Comparison of ENCODE assay signal across 8 cellular contexts in the genomic region with DNA sequence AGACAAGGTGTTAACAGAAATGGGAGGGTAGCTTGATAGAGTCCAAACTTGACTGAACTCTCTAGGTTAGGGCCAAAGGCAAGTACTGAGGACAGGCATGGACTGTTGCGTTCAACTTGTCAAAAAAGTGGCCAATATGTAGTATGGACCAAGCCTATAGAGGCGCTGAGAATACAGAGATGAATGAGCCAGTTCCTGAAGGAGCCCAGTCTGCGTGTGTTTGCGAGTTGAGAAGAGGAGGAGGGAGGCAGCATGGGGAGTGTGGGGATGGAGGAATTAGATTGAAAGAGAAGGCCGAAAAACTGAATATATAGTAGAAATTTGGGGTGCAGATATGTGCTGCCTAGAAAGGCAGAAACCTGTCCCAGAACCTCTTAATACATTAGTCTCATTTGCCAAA. TPM values are rescaled to one million over a fixed set of nuclear protein-coding genes. Genes with fewer than 3 reads are reported as not detected.
DNase-seq lines count a peak whose midpoint lies in the region; ATAC-seq lines count a peak whose summit lies in the region.

No MANE protein-coding gene starts in this region.

- H3K9ac ChIP-seq in endocrine pancreas (ENCODE audit: control insufficient read depth, insufficient read depth, low read length), result peak overlapping the region; percentile 30

- H3K27me3 ChIP-seq in H7 (ENCODE audit: control insufficient read depth, insufficient read depth, low read length) (no peaks in the 10 kb centered on the region), endocrine pancreas (ENCODE audit: control insufficient read depth, insufficient read depth, low read length) (no peaks in the 10 kb centered on the region)

- H3K4me1 Mint-ChIP-seq in naive B cell, result peaks cover 34 to 38% (median 37%) of the 10 kb centered on the region in 3 donors

- DNase-seq in COR-L47 (lab: John Stamatoyannopoulos, UW) (peak; percentile 26), H7 (peak; percentile 13), RKO (ENCODE audit: low spot score) (peak; percentile 82), naive B cell (no peak), SKM-1 treated with dmso at 0.1 percent for 144 hours (lab: John Stamatoyannopoulos, UW; ENCODE audit: unreplicated experiment) (no peak), NCI-H2029 (lab: John Stamatoyannopoulos, UW) (no peak), retina (no peak)

- no peaks in the 10 kb centered on the region for H3K9me3 ChIP-seq in endocrine pancreas (ENCODE audit: control insufficient read depth, low read length)

- peak overlapping the region; percentile 88 to 99 (median 96) for H3K4me3 Mint-ChIP-seq in naive B cell

- no peaks in the 10 kb centered on the region for H3K9me3 Mint-ChIP-seq in naive B cell

- H3K27me3 Mint-ChIP-seq in naive B cell, result peaks cover 5 to 8% (median 8%) of the 10 kb centered on the region in 3 donors

- no peak for ATAC-seq in naive B cell (ENCODE audit: low read depth in 2 of 2)

- H3K4me1 ChIP-seq in endocrine pancreas (ENCODE audit: control insufficient read depth, insufficient read depth, low read length), result peaks cover 8% of the 10 kb centered on the region

- H3K4me3 ChIP-seq in H7 (ENCODE audit: insufficient read depth, low read depth, low read length) (peak overlapping the region; percentile 91), endocrine pancreas (ENCODE audit: control insufficient read depth, insufficient read depth, low read length) (peak overlapping the region; percentile 68)

- no peaks in the 10 kb centered on the region for H3K36me3 ChIP-seq in H7 (replicated peaks; ENCODE audit: control insufficient read depth, insufficient read depth, low read length)
- H3K36me3 ChIP-seq in endocrine pancreas (ENCODE audit: control insufficient read depth, insufficient read depth, low read length), result no peaks in the 10 kb centered on the region

- peaks cover 0 to 5% of the 10 kb centered on the region in 2 donors for H3K36me3 Mint-ChIP-seq in naive B cell

- peak overlapping the region; percentile 91 to 99 (median 98) for H3K27ac Mint-ChIP-seq in naive B cell

RNA-seq across cellular contexts. Expression of a gene that starts 0.6 kb away (rescaled TPM):
- 24.9 and 32.3 TPM in 2 replicates for total RNA-seq in H7 (2014; rRNA removed; shearing (Covaris generic))
- 100 to 1,000 TPM in 1 of 6 donors, 10 to 100 TPM in 4, 1 to 10 TPM in 1; 8.3 to 106 (median 65.8) TPM for polyA plus RNA-seq in naive B cell (ENCODE audit: low read depth in 6 of 6)

Comparison
In these comparisons a context has a peak if more than half of its experiments do, and no peak if none do; other contexts are left out.
1. DNase-seq: peak in COR-L47 (single experiment), H7 (single experiment) and RKO (single experiment); none in naive B cell (single experiment), SKM-1 treated with dmso at 0.1 percent for 144 hours (single experiment), NCI-H2029 (single experiment) and retina (single experiment).